In the genomic region with DNA sequence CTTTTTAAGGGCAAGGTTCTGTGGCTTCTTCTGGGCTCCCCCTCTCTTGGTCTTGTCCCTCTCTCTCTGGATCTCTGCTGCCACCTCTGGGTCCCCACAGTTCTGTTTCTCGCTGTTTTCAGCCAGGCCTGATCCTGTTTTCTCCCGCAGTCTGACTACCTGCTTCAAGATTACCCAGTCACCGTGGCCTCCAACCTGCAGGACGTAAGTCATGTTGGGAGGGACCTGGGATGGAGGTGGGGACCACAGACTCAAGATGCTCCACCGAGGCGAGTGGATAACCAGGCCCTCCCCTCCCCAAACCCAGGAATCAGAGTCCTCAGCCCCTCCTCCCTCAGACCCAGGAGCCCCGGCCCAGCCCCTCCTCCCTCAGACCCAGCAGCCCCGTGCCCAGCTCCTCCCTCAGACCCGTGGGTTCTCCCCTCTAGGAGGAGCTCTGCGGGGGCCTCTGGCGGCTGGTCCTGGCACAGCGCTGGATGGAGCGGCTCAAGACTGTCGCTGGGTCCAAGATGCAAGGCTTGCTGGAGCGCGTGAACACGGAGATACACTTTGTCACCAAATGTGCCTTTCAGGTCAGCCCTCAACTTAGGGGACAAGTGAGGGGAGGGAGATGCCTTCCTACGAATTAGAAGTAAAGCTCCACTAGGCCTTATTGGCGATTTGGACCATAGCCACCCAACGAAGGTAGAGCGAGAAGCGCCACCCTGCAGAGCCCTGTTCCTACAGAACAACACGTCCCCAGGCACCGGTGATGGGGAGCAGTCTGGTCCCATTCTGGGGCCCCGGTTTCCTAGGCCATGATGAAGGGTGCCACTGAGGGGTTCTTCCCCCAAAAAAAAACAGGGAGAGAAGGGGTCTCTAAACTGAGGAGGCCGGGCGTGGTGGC, we compare ENCODE assay signal across 2 cellular contexts.
A peak's percentile ranks its signal among the peaks of the same experiment; 100 is the strongest.
TF ChIP-seq lines count a peak whose summit lies in the region.

No MANE protein-coding gene starts in this region.

TF ChIP-seq in HCT116, 20 proteins besides CTCF, POLR2A, EP300 and RAD21:
- TF ChIP-seq ATF3 (IDR thresholded peaks at IDR 0.05), result no peak

TF ChIP-seq in WTC11, 78 proteins besides CTCF, POLR2A, EP300 and RAD21:
- TF ChIP-seq, protein P1, sequence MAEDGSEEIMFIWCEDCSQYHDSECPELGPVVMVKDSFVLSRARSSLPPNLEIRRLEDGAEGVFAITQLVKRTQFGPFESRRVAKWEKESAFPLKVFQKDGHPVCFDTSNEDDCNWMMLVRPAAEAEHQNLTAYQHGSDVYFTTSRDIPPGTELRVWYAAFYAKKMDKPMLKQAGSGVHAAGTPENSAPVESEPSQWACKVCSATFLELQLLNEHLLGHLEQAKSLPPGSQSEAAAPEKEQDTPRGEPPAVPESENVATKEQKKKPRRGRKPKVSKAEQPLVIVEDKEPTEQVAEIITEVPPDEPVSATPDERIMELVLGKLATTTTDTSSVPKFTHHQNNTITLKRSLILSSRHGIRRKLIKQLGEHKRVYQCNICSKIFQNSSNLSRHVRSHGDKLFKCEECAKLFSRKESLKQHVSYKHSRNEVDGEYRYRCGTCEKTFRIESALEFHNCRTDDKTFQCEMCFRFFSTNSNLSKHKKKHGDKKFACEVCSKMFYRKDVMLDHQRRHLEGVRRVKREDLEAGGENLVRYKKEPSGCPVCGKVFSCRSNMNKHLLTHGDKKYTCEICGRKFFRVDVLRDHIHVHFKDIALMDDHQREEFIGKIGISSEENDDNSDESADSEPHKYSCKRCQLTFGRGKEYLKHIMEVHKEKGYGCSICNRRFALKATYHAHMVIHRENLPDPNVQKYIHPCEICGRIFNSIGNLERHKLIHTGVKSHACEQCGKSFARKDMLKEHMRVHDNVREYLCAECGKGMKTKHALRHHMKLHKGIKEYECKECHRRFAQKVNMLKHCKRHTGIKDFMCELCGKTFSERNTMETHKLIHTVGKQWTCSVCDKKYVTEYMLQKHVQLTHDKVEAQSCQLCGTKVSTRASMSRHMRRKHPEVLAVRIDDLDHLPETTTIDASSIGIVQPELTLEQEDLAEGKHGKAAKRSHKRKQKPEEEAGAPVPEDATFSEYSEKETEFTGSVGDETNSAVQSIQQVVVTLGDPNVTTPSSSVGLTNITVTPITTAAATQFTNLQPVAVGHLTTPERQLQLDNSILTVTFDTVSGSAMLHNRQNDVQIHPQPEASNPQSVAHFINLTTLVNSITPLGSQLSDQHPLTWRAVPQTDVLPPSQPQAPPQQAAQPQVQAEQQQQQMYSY (CRISPR knock-in tag; IDR thresholded peaks at IDR 0.05), result no peak
- TF ChIP-seq SP1 (CRISPR knock-in tag; conservative IDR thresholded peaks at IDR 0.05) (0 out of 2 replicates have a peak, but pooled peaks have one; percentile 23), TEAD1 (CRISPR knock-in tag; IDR thresholded peaks at IDR 0.05) (no peak), PREB (CRISPR knock-in tag; IDR thresholded peaks at IDR 0.05; ENCODE audit: borderline replicate concordance) (no peak), ETV6 (CRISPR knock-in tag; IDR thresholded peaks at IDR 0.05) (no peak), ZNF671 (CRISPR knock-in tag; IDR thresholded peaks at IDR 0.05) (no peak), ZNF263 (CRISPR knock-in tag; IDR thresholded peaks at IDR 0.05; ENCODE audit: low read depth) (peak; percentile 90), ZNF532 (CRISPR knock-in tag; IDR thresholded peaks at IDR 0.05; ENCODE audit: borderline replicate concordance) (no peak), ZNF121 (CRISPR knock-in tag; IDR thresholded peaks at IDR 0.05) (no peak), HMGXB4 (CRISPR knock-in tag; IDR thresholded peaks at IDR 0.05) (no peak), NR3C1 (CRISPR knock-in tag; conservative IDR thresholded peaks at IDR 0.05; ENCODE audit: low read depth) (no peak)
- TF ChIP-seq, protein P2, sequence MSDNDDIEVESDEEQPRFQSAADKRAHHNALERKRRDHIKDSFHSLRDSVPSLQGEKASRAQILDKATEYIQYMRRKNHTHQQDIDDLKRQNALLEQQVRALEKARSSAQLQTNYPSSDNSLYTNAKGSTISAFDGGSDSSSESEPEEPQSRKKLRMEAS (CRISPR knock-in tag; IDR thresholded peaks at IDR 0.05), result no peak
